ENCODE assay signal across 15 cellular contexts in the genomic region with DNA sequence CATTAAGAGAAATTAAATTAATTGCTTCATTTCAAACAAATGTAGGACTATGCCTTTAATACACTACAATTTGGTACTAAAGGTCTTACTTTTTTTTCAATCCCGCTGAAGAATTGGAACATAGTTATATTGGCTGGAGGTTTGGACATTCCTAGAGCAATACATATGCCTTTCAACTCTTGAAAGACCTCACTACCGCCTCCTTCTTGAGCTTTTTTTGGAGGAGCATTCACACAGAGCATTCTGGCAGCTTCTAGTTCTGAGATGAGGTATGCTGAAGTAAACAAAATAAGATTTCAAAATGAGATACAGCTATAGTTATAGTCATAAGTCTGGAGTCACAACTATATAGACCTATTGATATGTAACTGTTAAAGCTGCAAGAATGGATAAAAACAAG. TPM values are rescaled to one million over a fixed set of nuclear protein-coding genes. Genes with fewer than 3 reads are reported as not detected.
DNase-seq lines count a peak whose midpoint lies in the region; TF ChIP-seq lines count a peak whose summit lies in the region.
"Had no signal": no experiment of that assay in that cellular context is flagged by ENCODE, and none has a peak within 500 bp of the region (broad histone marks: within the 10 kb centered on the region; RNA-seq: fewer than 3 reads in every experiment).

No MANE protein-coding gene starts in this region.

- WGBS in esophagus squamous epithelium, 2 donors = 74 to 75% methylated on average over 2 of the region's 2 CpGs

- H3K4me3 ChIP-seq in fibroblast of the aortic adventitia (ENCODE audit: low read depth, low read length) (no peak overlapping the region), subcutaneous abdominal adipose tissue (ENCODE audit: low read depth in 1 of 5, low read length in 5 of 5) (no peak overlapping the region), esophagus squamous epithelium (no peak overlapping the region)

- H3K36me3 ChIP-seq in subcutaneous abdominal adipose tissue (ENCODE audit: control insufficient read depth in 5 of 5, insufficient read depth in 5 of 5, low read length in 5 of 5) = peaks cover 21 to 67% (median 47%) of the 10 kb centered on the region in 5 donors
- H3K36me3 ChIP-seq in esophagus squamous epithelium = peaks cover 18 to 88% (median 20%) of the 10 kb centered on the region in 3 donors

- H3K4me3 Mint-ChIP-seq in HFFc6 (no peak overlapping the region), chondrocyte (ENCODE audit: unreplicated experiment) (no peak overlapping the region)
- H3K4me3 Mint-ChIP-seq: CD8-positive, alpha-beta memory T cell had no signal

- H3K27me3 Mint-ChIP-seq in HFFc6 (ENCODE audit: insufficient read depth) (no peaks in the 10 kb centered on the region; the same call in none of the 2 replicates), chondrocyte (ENCODE audit: low read depth) (no peaks in the 10 kb centered on the region)
- H3K27me3 Mint-ChIP-seq: CD8-positive, alpha-beta memory T cell had no signal

- no peak for DNase-seq in HFFc6
- no peak for DNase-seq in chondrocyte (ENCODE audit: low spot score)
- peak; percentile 62 for DNase-seq in fibroblast of the aortic adventitia (ENCODE audit: low read depth)
- DNase-seq in ureter (ENCODE audit: low spot score) = no peak
- no peak for DNase-seq in esophagus squamous epithelium (lab: John Stamatoyannopoulos, UW)
- DNase-seq in T1000 (lab: John Stamatoyannopoulos, UW) = no peak
- DNase-seq: CD8-positive, alpha-beta memory T cell; NCI-H1417; NCI-H2029; NCI-H526 treated with DMSO at 0.1 percent for 48 hours; NK-92 treated with Interleukin-12 subunit alpha and Interleukin-12 subunit beta, amount 100 ng/mL, for 24 hours; OCI-M1; RPMI8226 had no signal

- H3K9ac ChIP-seq in subcutaneous abdominal adipose tissue (ENCODE audit: low read length in 5 of 5) = no peak overlapping the region
- H3K9ac ChIP-seq: KMS-11 had no signal

- H3K36me3 Mint-ChIP-seq in HFFc6 (ENCODE audit: low read depth) = peaks cover 47% of the 10 kb centered on the region
- H3K36me3 Mint-ChIP-seq in chondrocyte (ENCODE audit: low read depth) = peaks cover 41% of the 10 kb centered on the region

- intact Hi-C loops in esophagus squamous epithelium (cut with DNase I) = no loop called here

- peak overlapping the region; percentile 2 for H3K27ac ChIP-seq in subcutaneous abdominal adipose tissue (ENCODE audit: low read depth, low read length)
- H3K27ac ChIP-seq in esophagus squamous epithelium = no peak overlapping the region
- H3K27ac ChIP-seq: KMS-11 had no signal

- no peak for TF ChIP-seq POLR2A in esophagus squamous epithelium (IDR thresholded peaks at IDR 0.05)

- H3K27ac Mint-ChIP-seq in HFFc6 (peak overlapping the region; percentile 33; the same call in 1 of the 2 replicates), chondrocyte (ENCODE audit: unreplicated experiment) (peak overlapping the region; percentile 17)

- H3K9me3 ChIP-seq in subcutaneous abdominal adipose tissue (ENCODE audit: control insufficient read depth in 5 of 5, low read length in 5 of 5) (no peaks in the 10 kb centered on the region), esophagus squamous epithelium (no peaks in the 10 kb centered on the region)

- H3K9me3 Mint-ChIP-seq in HFFc6 (no peaks in the 10 kb centered on the region), chondrocyte (ENCODE audit: low read depth) (no peaks in the 10 kb centered on the region)
- H3K9me3 Mint-ChIP-seq: CD8-positive, alpha-beta memory T cell had no signal

- H3K4me1 Mint-ChIP-seq in HFFc6 (ENCODE audit: low read depth) = peaks cover 42% of the 10 kb centered on the region
- H3K4me1 Mint-ChIP-seq in chondrocyte (ENCODE audit: low read depth) = peaks cover 53% of the 10 kb centered on the region

- H3K4me1 ChIP-seq in subcutaneous abdominal adipose tissue (ENCODE audit: control insufficient read depth in 5 of 5, insufficient read depth in 5 of 5, low read length in 5 of 5) = peaks cover 0 to 15% (median 9%) of the 10 kb centered on the region in 5 donors
- peaks cover 0 to 21% (median 0%) of the 10 kb centered on the region in 3 donors for H3K4me1 ChIP-seq in esophagus squamous epithelium

- H3K27me3 ChIP-seq in subcutaneous abdominal adipose tissue (ENCODE audit: control insufficient read depth in 5 of 5, insufficient read depth in 4 of 5, low read length in 5 of 5) (no peaks in the 10 kb centered on the region), esophagus squamous epithelium (no peaks in the 10 kb centered on the region)

- TF ChIP-seq CTCF in HFFc6 (IDR thresholded peaks at IDR 0.05) (no peak), chondrocyte (IDR thresholded peaks at IDR 0.05) (no peak), fibroblast of the aortic adventitia (IDR thresholded peaks at IDR 0.05; ENCODE audit: insufficient read depth, low read length) (no peak), esophagus squamous epithelium (IDR thresholded peaks at IDR 0.05) (no peak)

RNA-seq across cellular contexts. Expression of a gene that starts 10.9 kb away (rescaled TPM):
- 100 to 1,000 TPM; 144 to 178 (median 167) TPM for total RNA-seq in HFFc6 (2021; fragmentation: NEBNext Ultra II Directional; extraction: Animal tissue kit (Norgen Biotek cat#: 25700))
- total RNA-seq in chondrocyte (95.2 to 117 TPM (median 103 TPM) in 3 replicates), fibroblast of the aortic adventitia (ENCODE audit: low replicate concordance) (41.8 and 58.7 TPM in 2 replicates), ureter (51.3 TPM), esophagus squamous epithelium (10 to 100 TPM; 17.3 to 31.5 (median 26.2) TPM)
